1 cellular context compared by ENCODE assay signal in the genomic region with DNA sequence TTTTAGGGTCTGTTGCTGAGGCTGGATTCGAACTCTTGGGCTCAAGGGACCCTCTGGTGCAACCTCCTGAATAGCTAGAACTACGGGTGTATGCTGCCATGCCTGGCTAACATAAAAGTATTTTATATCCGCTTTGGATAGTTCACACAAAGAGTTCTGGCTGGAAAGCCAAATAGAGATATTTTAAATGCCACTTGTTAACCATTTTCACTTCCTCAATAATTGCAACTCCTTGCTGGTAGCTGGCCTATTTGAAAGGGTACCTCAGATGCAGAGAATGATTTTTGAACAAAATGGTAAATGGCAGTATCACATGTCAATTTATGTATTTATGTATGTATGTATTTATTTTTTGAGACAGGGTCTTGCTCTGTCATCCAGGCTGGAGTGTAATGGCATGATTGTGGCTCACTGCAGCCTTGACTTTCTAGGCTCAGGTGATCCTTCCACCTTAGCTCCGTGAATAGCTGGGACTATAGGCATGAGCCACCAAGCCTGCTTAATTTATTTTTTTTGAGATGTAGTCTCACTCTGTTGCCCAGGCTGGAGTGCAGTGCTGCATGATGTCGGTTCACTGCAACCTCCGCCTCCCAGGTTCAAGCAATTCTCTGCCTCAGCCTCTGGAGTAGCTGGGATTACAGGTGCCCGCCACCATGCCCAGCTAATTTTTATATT.
TF ChIP-seq lines count a peak whose summit lies in the region.

No MANE protein-coding gene starts in this region.

TF ChIP-seq in H1, 55 proteins besides CTCF, POLR2A, EP300 and RAD21 (continued from another document):
- TF ChIP-seq SUZ12 (IDR thresholded peaks at IDR 0.05; ENCODE audit: low read length) (no peak), SAP30 (IDR thresholded peaks at IDR 0.05; ENCODE audit: insufficient read depth, insufficient replicate concordance, low read length) (no peak), CHD2 (IDR thresholded peaks at IDR 0.05; ENCODE audit: low read length) (no peak), POLR2AphosphoS5 (IDR thresholded peaks at IDR 0.05; ENCODE audit: low read depth, low read length) (no peak)
- TF ChIP-seq, protein P1, sequence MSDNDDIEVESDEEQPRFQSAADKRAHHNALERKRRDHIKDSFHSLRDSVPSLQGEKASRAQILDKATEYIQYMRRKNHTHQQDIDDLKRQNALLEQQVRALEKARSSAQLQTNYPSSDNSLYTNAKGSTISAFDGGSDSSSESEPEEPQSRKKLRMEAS (IDR thresholded peaks at IDR 0.05), result no peak
